8 cellular contexts compared by ENCODE assay signal in the genomic region with DNA sequence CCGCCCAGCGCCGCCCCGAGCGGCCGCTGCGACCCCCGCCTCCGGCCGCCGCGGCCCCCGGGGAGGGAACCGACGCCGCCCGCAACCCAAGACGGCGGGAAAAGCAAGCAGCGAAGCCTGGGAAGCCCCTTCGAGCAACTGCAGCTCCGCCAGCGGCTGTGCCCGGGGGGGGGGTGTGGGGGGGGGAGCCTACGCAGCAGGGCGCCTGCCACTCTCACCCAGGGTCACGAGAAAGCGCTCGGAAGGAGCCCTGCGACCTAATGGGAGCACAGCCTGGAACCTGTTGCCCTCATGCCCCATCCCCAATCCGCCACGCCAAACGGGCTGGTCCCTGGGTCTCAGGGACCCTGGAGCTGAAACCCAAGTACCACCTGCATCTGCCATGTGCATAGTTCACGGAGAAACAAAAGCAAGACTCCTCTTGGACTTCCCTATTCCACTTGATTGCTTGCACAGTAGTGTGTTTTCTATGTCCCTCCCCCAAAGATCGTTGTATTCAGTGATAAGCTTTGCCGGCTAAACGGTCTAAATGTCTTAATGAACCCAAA. TPM values are rescaled to one million over a fixed set of nuclear protein-coding genes. Genes with fewer than 3 reads are reported as not detected.
DNase-seq lines count a peak whose midpoint lies in the region; ATAC-seq and TF ChIP-seq lines count a peak whose summit lies in the region.

No MANE protein-coding gene starts in this region.

- H3K4me1 ChIP-seq in SJSA1 (replicated peaks): 0 out of 2 replicates have a peak, but pooled peaks cover 3% of the 10 kb centered on the region
- peaks cover 0 to 23% (median 20%) of the 10 kb centered on the region in 4 donors for H3K4me1 ChIP-seq in esophagus muscularis mucosa
- peaks cover 5 to 10% (median 8%) of the 10 kb centered on the region in 3 donors for H3K4me1 ChIP-seq in skeletal muscle tissue (ENCODE audit: control insufficient read depth in 3 of 3, insufficient read depth in 3 of 3, low read length in 3 of 3)

- H3K9ac ChIP-seq in skeletal muscle tissue (ENCODE audit: low read depth in 1 of 3, low read length in 3 of 3): peak overlapping the region in 1 of 3 donors; percentile 45

- WGBS in esophagus muscularis mucosa: 70% methylated on average over 7 of the region's 37 CpGs

- H3K9me3 ChIP-seq in AG04450 (ENCODE audit: control insufficient read depth, insufficient read depth, low read length) (no peaks in the 10 kb centered on the region), SJSA1 (replicated peaks) (no peaks in the 10 kb centered on the region), esophagus muscularis mucosa (no peaks in the 10 kb centered on the region), skeletal muscle tissue (ENCODE audit: control insufficient read depth in 3 of 3, low read length in 3 of 3) (no peaks in the 10 kb centered on the region)

- TF ChIP-seq CTCF in AG04450 (IDR thresholded peaks at IDR 0.05; ENCODE audit: low read depth, low read length) (no peak), esophagus muscularis mucosa (IDR thresholded peaks at IDR 0.05) (no peak)

- intact Hi-C loops in esophagus muscularis mucosa (cut with DNase I): no loop called here

- H3K36me3 ChIP-seq in SJSA1 (no peaks in the 10 kb centered on the region), esophagus muscularis mucosa (no peaks in the 10 kb centered on the region), skeletal muscle tissue (ENCODE audit: control insufficient read depth in 3 of 3, insufficient read depth in 3 of 3, low read length in 3 of 3) (no peaks in the 10 kb centered on the region)

- CTCF ChIA-PET in AG04450 (lab: Charles Lee): interaction anchor here (1.8 to 4.2 kb wide), 2 partner anchors 12 to 91 kb away, joined by 6 to 24 read pairs; a partner anchor contains a TSS

- no peak for TF ChIP-seq EP300 in esophagus muscularis mucosa (IDR thresholded peaks at IDR 0.05)

- DNase-seq in AG04450 (ENCODE audit: low read depth, low spot score): no peak
- DNase-seq in SJSA1 (ENCODE audit: low read depth in 1 of 2, low spot score in 2 of 2): no peak
- DNase-seq in esophagus muscularis mucosa (ENCODE audit: extremely low spot score): no peak
- no peak for DNase-seq in RKO (ENCODE audit: low spot score)
- DNase-seq in NCI-H774 (lab: John Stamatoyannopoulos, UW): no peak
- DNase-seq in NCI-H526 treated with DMSO at 0.1 percent for 48 hours (lab: John Stamatoyannopoulos, UW): no peak

- H3K27me3 ChIP-seq in AG04450 (ENCODE audit: control insufficient read depth, insufficient read depth, low read length) (no peaks in the 10 kb centered on the region), SJSA1 (replicated peaks) (no peaks in the 10 kb centered on the region; the same call in 1 of the 2 replicates), esophagus muscularis mucosa (no peaks in the 10 kb centered on the region), skeletal muscle tissue (ENCODE audit: control insufficient read depth in 3 of 3, insufficient read depth in 3 of 3, low read length in 3 of 3) (peaks cover 0 to 4% (median 0%) of the 10 kb centered on the region in 3 donors)

- peak; percentile 11 for ATAC-seq in GM21515 (IDR thresholded peaks at IDR 0.05; ENCODE audit: unreplicated experiment)

- no peak for TF ChIP-seq POLR2A in esophagus muscularis mucosa (IDR thresholded peaks at IDR 0.05; ENCODE audit: low read depth)

- H3K27ac ChIP-seq in AG04450 (ENCODE audit: low read depth, low read length): no peak overlapping the region
- H3K27ac ChIP-seq in SJSA1: no peak overlapping the region
- peak overlapping the region; percentile 74 to 80 (median 78) for H3K27ac ChIP-seq in esophagus muscularis mucosa (replicated peaks in 1 of 4)
- no peak overlapping the region for H3K27ac ChIP-seq in skeletal muscle tissue (ENCODE audit: low read depth, low read length)

- POLR2A ChIA-PET in AG04450 (lab: Yijun Ruan, JAX): no interaction called here

- H3K4me3 ChIP-seq in AG04450 (ENCODE audit: low read depth, low read length) (peak overlapping the region; percentile 61), SJSA1 (peak overlapping the region; percentile 48), esophagus muscularis mucosa (peak overlapping the region; percentile 56 to 67 (median 61)), skeletal muscle tissue (ENCODE audit: low read length in 3 of 3) (peak overlapping the region; percentile 33 to 61 (median 42))

RNA-seq across cellular contexts. Expression of a gene that starts 0.3 kb away (rescaled TPM):
- 2.5 and 2.8 TPM in 2 replicates for polyA plus RNA-seq in AG04450 (2011; rRNA removed)
- 3.7 and 5.1 TPM in 2 replicates for polyA minus RNA-seq in AG04450 (2011; rRNA and poly(A)+ RNA removed)
- 0.95 and 0.97 TPM in 2 replicates for total RNA-seq in SJSA1 (2014; rRNA removed; shearing (Covaris generic))
- 1 to 10 TPM; 3.9 to 7.3 (median 5.2) TPM for total RNA-seq in esophagus muscularis mucosa
- 5.7 TPM for total RNA-seq in skeletal muscle tissue

RNA-seq across cellular contexts. Expression of a gene that starts 11.5 kb away (rescaled TPM):
- polyA plus RNA-seq in AG04450 (2011; rRNA removed): 41.5 and 50.5 TPM in 2 replicates
- 39.4 and 47.1 TPM in 2 replicates for polyA minus RNA-seq in AG04450 (2011; rRNA and poly(A)+ RNA removed)
- 48.1 and 54.9 TPM in 2 replicates for total RNA-seq in SJSA1 (2014; rRNA removed; shearing (Covaris generic))
- total RNA-seq in esophagus muscularis mucosa (10 to 100 TPM; 18.3 to 29.9 (median 24.9) TPM), skeletal muscle tissue (18.3 TPM)

RNA-seq across cellular contexts. Expression of a gene that starts 54.1 kb away (rescaled TPM):
- 29.7 and 30.3 TPM in 2 replicates for polyA plus RNA-seq in AG04450 (2011; rRNA removed)
- 32.3 and 32.4 TPM in 2 replicates for polyA minus RNA-seq in AG04450 (2011; rRNA and poly(A)+ RNA removed)
- total RNA-seq in SJSA1 (2014; rRNA removed; shearing (Covaris generic)): 26.5 and 40.1 TPM in 2 replicates
- total RNA-seq in esophagus muscularis mucosa (10 to 100 TPM; 28.2 to 46.9 (median 33.3) TPM), skeletal muscle tissue (45.9 TPM)

Comparison
In these comparisons a context has a peak if more than half of its experiments do, and no peak if none do; other contexts are left out.
1. H3K27ac ChIP-seq: peak in esophagus muscularis mucosa (4 of 4); none in AG04450 (single experiment), SJSA1 (single experiment) and skeletal muscle tissue (single experiment).
2. Peak in every context shown above with its lines, with median percentiles within 50 percentile points of each other: H3K4me3 ChIP-seq.